1 cellular context compared by ENCODE assay signal in the genomic region with DNA sequence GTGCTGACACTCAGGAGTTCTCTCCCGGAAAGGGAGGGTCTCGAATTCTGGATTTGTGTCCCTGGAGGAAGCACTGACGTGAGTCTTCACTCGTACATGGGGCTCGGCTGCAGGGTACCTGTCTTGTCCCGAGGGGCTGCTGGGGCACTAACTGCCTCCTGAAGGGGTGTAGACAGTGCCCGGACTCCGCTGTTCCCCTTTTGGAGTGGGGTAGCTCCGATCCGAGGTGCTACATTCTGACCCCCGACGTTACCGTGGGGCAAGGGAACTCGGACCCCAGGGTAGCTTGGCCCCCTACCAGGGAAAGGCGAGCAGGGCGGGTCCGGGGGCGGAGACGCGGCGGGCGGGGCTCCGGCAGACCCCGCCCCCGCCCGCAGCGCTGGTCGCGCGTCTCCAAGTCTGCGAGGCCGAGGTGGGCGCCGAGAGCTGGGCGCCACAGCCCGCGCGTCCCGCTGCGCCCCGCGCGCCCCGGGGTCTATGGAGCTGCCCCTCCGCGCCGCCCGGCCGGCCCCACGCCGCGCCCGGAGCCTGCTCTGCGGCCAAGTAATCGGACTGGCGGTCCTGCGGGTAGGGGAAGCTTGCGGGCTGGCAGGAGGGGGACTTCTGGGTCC.
TF ChIP-seq lines count a peak whose summit lies in the region.

A gene with protein sequence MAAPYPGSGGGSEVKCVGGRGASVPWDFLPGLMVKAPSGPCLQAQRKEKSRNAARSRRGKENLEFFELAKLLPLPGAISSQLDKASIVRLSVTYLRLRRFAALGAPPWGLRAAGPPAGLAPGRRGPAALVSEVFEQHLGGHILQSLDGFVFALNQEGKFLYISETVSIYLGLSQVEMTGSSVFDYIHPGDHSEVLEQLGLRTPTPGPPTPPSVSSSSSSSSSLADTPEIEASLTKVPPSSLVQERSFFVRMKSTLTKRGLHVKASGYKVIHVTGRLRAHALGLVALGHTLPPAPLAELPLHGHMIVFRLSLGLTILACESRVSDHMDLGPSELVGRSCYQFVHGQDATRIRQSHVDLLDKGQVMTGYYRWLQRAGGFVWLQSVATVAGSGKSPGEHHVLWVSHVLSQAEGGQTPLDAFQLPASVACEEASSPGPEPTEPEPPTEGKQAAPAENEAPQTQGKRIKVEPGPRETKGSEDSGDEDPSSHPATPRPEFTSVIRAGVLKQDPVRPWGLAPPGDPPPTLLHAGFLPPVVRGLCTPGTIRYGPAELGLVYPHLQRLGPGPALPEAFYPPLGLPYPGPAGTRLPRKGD (plus strand): TSS at position 407 of the 611 bp plus-strand sequence. CDS start 1,211 bp downstream, outside the sequence.

TF ChIP-seq in K562, 482 proteins besides CTCF, POLR2A, EP300 and RAD21 (continued from another document):
- TF ChIP-seq, protein P1, sequence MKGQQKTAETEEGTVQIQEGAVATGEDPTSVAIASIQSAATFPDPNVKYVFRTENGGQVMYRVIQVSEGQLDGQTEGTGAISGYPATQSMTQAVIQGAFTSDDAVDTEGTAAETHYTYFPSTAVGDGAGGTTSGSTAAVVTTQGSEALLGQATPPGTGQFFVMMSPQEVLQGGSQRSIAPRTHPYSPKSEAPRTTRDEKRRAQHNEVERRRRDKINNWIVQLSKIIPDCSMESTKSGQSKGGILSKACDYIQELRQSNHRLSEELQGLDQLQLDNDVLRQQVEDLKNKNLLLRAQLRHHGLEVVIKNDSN (CRISPR knock-in tag; IDR thresholded peaks at IDR 0.05): no peak
- TF ChIP-seq PHF8 (IDR thresholded peaks at IDR 0.05; ENCODE audit: borderline replicate concordance, low read length): peak; percentile 24; the same call in 1 of the 2 replicates
- no peak for TF ChIP-seq U2AF1 (optimal IDR thresholded peaks at IDR 0.05; ENCODE audit: low read depth, low read length)
- TF ChIP-seq DNMT1 (IDR thresholded peaks at IDR 0.05): no peak
- TF ChIP-seq SNIP1 (IDR thresholded peaks at IDR 0.05; ENCODE audit: low read depth): no peak
- 0 out of 2 replicates have a peak, but pooled peaks have one; percentile 41 for TF ChIP-seq GATAD2B (IDR thresholded peaks at IDR 0.05; ENCODE audit: borderline replicate concordance)
- TF ChIP-seq CEBPG (CRISPR knock-in tag; IDR thresholded peaks at IDR 0.05): no peak
- TF ChIP-seq CEBPG (tag; conservative IDR thresholded peaks at IDR 0.05 in 1 of 2, IDR thresholded peaks at IDR 0.05 in 1 of 2): no peak
- TF ChIP-seq, protein P2, sequence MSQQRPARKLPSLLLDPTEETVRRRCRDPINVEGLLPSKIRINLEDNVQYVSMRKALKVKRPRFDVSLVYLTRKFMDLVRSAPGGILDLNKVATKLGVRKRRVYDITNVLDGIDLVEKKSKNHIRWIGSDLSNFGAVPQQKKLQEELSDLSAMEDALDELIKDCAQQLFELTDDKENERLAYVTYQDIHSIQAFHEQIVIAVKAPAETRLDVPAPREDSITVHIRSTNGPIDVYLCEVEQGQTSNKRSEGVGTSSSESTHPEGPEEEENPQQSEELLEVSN (IDR thresholded peaks at IDR 0.05; ENCODE audit: borderline replicate concordance in 1 of 2, extremely low read depth in 1 of 2, insufficient read depth in 1 of 2, insufficient read length in 1 of 2, low read depth in 1 of 2, low read length in 1 of 2, poor library complexity in 1 of 2, severe bottlenecking in 1 of 2): peak in 1 of 2 experiments; percentile 52
- TF ChIP-seq, protein P3, sequence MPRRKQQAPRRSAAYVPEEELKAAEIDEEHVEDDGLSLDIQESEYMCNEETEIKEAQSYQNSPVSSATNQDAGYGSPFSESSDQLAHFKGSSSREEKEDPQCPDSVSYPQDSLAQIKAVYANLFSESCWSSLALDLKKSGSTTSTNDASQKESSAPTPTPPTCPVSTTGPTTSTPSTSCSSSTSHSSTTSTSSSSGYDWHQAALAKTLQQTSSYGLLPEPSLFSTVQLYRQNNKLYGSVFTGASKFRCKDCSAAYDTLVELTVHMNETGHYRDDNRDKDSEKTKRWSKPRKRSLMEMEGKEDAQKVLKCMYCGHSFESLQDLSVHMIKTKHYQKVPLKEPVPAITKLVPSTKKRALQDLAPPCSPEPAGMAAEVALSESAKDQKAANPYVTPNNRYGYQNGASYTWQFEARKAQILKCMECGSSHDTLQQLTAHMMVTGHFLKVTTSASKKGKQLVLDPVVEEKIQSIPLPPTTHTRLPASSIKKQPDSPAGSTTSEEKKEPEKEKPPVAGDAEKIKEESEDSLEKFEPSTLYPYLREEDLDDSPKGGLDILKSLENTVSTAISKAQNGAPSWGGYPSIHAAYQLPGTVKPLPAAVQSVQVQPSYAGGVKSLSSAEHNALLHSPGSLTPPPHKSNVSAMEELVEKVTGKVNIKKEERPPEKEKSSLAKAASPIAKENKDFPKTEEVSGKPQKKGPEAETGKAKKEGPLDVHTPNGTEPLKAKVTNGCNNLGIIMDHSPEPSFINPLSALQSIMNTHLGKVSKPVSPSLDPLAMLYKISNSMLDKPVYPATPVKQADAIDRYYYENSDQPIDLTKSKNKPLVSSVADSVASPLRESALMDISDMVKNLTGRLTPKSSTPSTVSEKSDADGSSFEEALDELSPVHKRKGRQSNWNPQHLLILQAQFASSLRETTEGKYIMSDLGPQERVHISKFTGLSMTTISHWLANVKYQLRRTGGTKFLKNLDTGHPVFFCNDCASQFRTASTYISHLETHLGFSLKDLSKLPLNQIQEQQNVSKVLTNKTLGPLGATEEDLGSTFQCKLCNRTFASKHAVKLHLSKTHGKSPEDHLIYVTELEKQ (CRISPR knock-in tag; IDR thresholded peaks at IDR 0.05): no peak
- no peak for TF ChIP-seq KLF13 (tag; IDR thresholded peaks at IDR 0.05; ENCODE audit: borderline replicate concordance, low read depth)
- TF ChIP-seq KDM1A (IDR thresholded peaks at IDR 0.05): no peak
- TF ChIP-seq DDX20 (tag; IDR thresholded peaks at IDR 0.05; ENCODE audit: low read depth): no peak
- TF ChIP-seq, protein P4, sequence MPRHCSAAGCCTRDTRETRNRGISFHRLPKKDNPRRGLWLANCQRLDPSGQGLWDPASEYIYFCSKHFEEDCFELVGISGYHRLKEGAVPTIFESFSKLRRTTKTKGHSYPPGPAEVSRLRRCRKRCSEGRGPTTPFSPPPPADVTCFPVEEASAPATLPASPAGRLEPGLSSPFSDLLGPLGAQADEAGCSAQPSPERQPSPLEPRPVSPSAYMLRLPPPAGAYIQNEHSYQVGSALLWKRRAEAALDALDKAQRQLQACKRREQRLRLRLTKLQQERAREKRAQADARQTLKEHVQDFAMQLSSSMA (CRISPR knock-in tag; IDR thresholded peaks at IDR 0.05): no peak
- no peak for TF ChIP-seq HMGN3 (IDR thresholded peaks at IDR 0.05; ENCODE audit: borderline replicate concordance, extremely low read depth, insufficient read length, low read depth, low read length)
- no peak for TF ChIP-seq NR4A1 (CRISPR knock-in tag; IDR thresholded peaks at IDR 0.05)
- no peak for TF ChIP-seq NR4A1 (tag; IDR thresholded peaks at IDR 0.05)
- no peak for TF ChIP-seq BDP1 (IDR thresholded peaks at IDR 0.05; ENCODE audit: insufficient read depth, insufficient read length)
- 0 out of 2 replicates have a peak, but pooled peaks have one; percentile 28 for TF ChIP-seq SIN3B (IDR thresholded peaks at IDR 0.05; ENCODE audit: low read depth)
- no peak for TF ChIP-seq KAT8 (IDR thresholded peaks at IDR 0.05; ENCODE audit: low read depth)
- TF ChIP-seq, protein P5, sequence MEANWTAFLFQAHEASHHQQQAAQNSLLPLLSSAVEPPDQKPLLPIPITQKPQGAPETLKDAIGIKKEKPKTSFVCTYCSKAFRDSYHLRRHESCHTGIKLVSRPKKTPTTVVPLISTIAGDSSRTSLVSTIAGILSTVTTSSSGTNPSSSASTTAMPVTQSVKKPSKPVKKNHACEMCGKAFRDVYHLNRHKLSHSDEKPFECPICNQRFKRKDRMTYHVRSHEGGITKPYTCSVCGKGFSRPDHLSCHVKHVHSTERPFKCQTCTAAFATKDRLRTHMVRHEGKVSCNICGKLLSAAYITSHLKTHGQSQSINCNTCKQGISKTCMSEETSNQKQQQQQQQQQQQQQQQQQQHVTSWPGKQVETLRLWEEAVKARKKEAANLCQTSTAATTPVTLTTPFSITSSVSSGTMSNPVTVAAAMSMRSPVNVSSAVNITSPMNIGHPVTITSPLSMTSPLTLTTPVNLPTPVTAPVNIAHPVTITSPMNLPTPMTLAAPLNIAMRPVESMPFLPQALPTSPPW (CRISPR knock-in tag; IDR thresholded peaks at IDR 0.05): peak; percentile 25; the same call in 1 of the 2 replicates
- no peak for TF ChIP-seq RCOR1 (IDR thresholded peaks at IDR 0.05; ENCODE audit: borderline replicate concordance in 1 of 2, low read depth in 2 of 2, low read length in 2 of 2)
- TF ChIP-seq ZNF561 (CRISPR knock-in tag; conservative IDR thresholded peaks at IDR 0.05): no peak
- TF ChIP-seq SAFB2 (IDR thresholded peaks at IDR 0.05; ENCODE audit: borderline replicate concordance, low read depth, low read length, severe bottlenecking): no peak
- no peak for TF ChIP-seq ZNF586 (CRISPR knock-in tag; conservative IDR thresholded peaks at IDR 0.05)
- TF ChIP-seq, protein P6, sequence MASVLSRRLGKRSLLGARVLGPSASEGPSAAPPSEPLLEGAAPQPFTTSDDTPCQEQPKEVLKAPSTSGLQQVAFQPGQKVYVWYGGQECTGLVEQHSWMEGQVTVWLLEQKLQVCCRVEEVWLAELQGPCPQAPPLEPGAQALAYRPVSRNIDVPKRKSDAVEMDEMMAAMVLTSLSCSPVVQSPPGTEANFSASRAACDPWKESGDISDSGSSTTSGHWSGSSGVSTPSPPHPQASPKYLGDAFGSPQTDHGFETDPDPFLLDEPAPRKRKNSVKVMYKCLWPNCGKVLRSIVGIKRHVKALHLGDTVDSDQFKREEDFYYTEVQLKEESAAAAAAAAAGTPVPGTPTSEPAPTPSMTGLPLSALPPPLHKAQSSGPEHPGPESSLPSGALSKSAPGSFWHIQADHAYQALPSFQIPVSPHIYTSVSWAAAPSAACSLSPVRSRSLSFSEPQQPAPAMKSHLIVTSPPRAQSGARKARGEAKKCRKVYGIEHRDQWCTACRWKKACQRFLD (CRISPR knock-in tag; IDR thresholded peaks at IDR 0.05): no peak
- no peak for TF ChIP-seq ZNF146 (CRISPR knock-in tag; IDR thresholded peaks at IDR 0.05; ENCODE audit: unreplicated experiment)
- no peak for TF ChIP-seq ZNF384 (IDR thresholded peaks at IDR 0.05; ENCODE audit: low read depth, low read length)
- TF ChIP-seq ZBTB17 (CRISPR knock-in tag; IDR thresholded peaks at IDR 0.05): no peak
- TF ChIP-seq, protein P7, sequence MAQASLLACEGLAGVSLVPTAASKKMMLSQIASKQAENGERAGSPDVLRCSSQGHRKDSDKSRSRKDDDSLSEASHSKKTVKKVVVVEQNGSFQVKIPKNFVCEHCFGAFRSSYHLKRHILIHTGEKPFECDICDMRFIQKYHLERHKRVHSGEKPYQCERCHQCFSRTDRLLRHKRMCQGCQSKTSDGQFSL (CRISPR knock-in tag; IDR thresholded peaks at IDR 0.05): peak; percentile 19; the same call in 1 of the 2 replicates
- TF ChIP-seq, protein P7 (tag; IDR thresholded peaks at IDR 0.05): no peak
- peak; percentile 43 for TF ChIP-seq EGR1 (conservative IDR thresholded peaks at IDR 0.05)
- 0 out of 4 replicates have a peak, but pooled peaks of 1 of the 2 experiments have one; percentile 33 for TF ChIP-seq NONO (IDR thresholded peaks at IDR 0.05; ENCODE audit: low read depth in 2 of 2, low read length in 1 of 2)
- TF ChIP-seq SMARCA4 (IDR thresholded peaks at IDR 0.05): no peak
- TF ChIP-seq MEF2A (IDR thresholded peaks at IDR 0.05; ENCODE audit: control insufficient read depth, low read depth, low read length): no peak
- TF ChIP-seq ZBTB7A (IDR thresholded peaks at IDR 0.05; ENCODE audit: borderline replicate concordance, control insufficient read depth, low read depth, low read length): peak; percentile 65; the same call in 1 of the 2 replicates
- TF ChIP-seq, protein P8, sequence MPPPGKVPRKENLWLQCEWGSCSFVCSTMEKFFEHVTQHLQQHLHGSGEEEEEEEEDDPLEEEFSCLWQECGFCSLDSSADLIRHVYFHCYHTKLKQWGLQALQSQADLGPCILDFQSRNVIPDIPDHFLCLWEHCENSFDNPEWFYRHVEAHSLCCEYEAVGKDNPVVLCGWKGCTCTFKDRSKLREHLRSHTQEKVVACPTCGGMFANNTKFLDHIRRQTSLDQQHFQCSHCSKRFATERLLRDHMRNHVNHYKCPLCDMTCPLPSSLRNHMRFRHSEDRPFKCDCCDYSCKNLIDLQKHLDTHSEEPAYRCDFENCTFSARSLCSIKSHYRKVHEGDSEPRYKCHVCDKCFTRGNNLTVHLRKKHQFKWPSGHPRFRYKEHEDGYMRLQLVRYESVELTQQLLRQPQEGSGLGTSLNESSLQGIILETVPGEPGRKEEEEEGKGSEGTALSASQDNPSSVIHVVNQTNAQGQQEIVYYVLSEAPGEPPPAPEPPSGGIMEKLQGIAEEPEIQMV (tag; conservative IDR thresholded peaks at IDR 0.05; ENCODE audit: low read depth): no peak
- TF ChIP-seq CXXC5 (CRISPR knock-in tag; IDR thresholded peaks at IDR 0.05): peak; percentile 40; the same call in 1 of the 2 replicates
- no peak for TF ChIP-seq ZNF212 (CRISPR knock-in tag; IDR thresholded peaks at IDR 0.05)
- TF ChIP-seq SP1 (CRISPR knock-in tag; IDR thresholded peaks at IDR 0.05): peak; percentile 55
- no peak for TF ChIP-seq MBD2 (IDR thresholded peaks at IDR 0.05; ENCODE audit: borderline replicate concordance, low read depth)
